Comparison of ENCODE assay signal across 1 cellular context in the genomic region with DNA sequence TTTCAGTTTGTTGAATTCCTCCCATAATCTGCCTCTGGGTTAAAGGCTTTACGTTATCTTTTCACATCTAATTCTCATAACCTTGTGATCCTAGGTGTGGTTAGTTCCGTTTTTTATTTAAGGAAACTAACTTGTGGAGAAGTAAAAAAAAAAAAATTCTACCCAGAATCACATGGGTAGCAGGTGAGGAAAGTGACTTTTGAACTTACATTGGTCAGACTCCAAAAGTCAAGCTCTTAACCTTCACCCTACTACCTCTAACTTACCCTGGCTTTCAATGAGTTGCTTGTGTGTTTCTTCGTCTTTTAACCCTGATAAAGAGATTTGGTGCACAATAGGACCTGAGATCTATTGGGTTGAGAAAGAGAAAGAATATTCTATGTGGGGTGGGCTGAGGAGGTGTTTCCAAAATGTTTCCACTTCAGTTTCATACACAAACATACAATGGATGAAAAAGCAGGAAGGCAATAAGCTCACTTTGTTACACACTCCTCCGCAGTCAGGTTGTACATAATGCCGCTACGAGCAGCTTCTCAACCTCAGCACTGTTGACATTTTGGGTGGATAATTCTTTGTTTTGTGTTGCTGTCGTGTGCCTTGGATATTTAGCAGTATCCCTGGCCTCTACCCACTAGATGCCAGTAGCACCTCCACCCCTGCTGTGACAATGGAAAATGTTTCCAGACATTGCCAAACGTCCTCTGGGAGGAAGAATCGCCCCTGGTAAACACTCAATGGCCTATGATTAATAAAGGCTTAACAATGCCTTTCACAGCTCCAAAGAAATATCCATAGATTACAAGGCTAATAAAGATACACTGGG.
TF ChIP-seq lines count a peak whose summit lies in the region.

No MANE protein-coding gene starts in this region.

TF ChIP-seq in HepG2, 621 proteins besides CTCF, POLR2A, EP300 and RAD21 (continued from another document and continues in another):
- TF ChIP-seq, protein P1, sequence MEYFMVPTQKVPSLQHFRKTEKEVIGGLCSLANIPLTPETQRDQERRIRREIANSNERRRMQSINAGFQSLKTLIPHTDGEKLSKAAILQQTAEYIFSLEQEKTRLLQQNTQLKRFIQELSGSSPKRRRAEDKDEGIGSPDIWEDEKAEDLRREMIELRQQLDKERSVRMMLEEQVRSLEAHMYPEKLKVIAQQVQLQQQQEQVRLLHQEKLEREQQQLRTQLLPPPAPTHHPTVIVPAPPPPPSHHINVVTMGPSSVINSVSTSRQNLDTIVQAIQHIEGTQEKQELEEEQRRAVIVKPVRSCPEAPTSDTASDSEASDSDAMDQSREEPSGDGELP (IDR thresholded peaks at IDR 0.05; ENCODE audit: borderline replicate concordance, low read depth): peak; percentile 43; the same call in 1 of the 2 replicates
- 0 out of 2 replicates have a peak, but pooled peaks have one; percentile 30 for TF ChIP-seq KMT2A (CRISPR knock-in tag; IDR thresholded peaks at IDR 0.05)
- TF ChIP-seq, protein P2, sequence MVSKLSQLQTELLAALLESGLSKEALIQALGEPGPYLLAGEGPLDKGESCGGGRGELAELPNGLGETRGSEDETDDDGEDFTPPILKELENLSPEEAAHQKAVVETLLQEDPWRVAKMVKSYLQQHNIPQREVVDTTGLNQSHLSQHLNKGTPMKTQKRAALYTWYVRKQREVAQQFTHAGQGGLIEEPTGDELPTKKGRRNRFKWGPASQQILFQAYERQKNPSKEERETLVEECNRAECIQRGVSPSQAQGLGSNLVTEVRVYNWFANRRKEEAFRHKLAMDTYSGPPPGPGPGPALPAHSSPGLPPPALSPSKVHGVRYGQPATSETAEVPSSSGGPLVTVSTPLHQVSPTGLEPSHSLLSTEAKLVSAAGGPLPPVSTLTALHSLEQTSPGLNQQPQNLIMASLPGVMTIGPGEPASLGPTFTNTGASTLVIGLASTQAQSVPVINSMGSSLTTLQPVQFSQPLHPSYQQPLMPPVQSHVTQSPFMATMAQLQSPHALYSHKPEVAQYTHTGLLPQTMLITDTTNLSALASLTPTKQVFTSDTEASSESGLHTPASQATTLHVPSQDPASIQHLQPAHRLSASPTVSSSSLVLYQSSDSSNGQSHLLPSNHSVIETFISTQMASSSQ (IDR thresholded peaks at IDR 0.05; ENCODE audit: low read depth): no peak
- TF ChIP-seq, protein P2 (CRISPR knock-in tag; IDR thresholded peaks at IDR 0.05; ENCODE audit: borderline replicate concordance): no peak; the same call in 1 of the 2 replicates
- TF ChIP-seq, protein P3, sequence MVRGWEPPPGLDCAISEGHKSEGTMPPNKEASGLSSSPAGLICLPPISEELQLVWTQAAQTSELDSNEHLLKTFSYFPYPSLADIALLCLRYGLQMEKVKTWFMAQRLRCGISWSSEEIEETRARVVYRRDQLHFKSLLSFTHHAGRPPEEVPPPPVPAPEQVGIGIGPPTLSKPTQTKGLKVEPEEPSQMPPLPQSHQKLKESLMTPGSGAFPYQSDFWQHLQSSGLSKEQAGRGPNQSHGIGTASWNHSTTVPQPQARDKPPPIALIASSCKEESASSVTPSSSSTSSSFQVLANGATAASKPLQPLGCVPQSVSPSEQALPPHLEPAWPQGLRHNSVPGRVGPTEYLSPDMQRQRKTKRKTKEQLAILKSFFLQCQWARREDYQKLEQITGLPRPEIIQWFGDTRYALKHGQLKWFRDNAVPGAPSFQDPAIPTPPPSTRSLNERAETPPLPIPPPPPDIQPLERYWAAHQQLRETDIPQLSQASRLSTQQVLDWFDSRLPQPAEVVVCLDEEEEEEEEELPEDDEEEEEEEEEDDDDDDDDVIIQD (CRISPR knock-in tag; IDR thresholded peaks at IDR 0.05; ENCODE audit: low read depth): peak; percentile 58; the same call in 1 of the 2 replicates
- TF ChIP-seq PAX8 (CRISPR knock-in tag; IDR thresholded peaks at IDR 0.05; ENCODE audit: borderline replicate concordance): peak; percentile 72; the same call in 1 of the 2 replicates
- TF ChIP-seq, protein P4, sequence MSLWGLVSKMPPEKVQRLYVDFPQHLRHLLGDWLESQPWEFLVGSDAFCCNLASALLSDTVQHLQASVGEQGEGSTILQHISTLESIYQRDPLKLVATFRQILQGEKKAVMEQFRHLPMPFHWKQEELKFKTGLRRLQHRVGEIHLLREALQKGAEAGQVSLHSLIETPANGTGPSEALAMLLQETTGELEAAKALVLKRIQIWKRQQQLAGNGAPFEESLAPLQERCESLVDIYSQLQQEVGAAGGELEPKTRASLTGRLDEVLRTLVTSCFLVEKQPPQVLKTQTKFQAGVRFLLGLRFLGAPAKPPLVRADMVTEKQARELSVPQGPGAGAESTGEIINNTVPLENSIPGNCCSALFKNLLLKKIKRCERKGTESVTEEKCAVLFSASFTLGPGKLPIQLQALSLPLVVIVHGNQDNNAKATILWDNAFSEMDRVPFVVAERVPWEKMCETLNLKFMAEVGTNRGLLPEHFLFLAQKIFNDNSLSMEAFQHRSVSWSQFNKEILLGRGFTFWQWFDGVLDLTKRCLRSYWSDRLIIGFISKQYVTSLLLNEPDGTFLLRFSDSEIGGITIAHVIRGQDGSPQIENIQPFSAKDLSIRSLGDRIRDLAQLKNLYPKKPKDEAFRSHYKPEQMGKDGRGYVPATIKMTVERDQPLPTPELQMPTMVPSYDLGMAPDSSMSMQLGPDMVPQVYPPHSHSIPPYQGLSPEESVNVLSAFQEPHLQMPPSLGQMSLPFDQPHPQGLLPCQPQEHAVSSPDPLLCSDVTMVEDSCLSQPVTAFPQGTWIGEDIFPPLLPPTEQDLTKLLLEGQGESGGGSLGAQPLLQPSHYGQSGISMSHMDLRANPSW (CRISPR knock-in tag; IDR thresholded peaks at IDR 0.05; ENCODE audit: borderline replicate concordance): no peak
- no peak for TF ChIP-seq SOX13 (IDR thresholded peaks at IDR 0.05)
- TF ChIP-seq SOX13 (CRISPR knock-in tag; conservative IDR thresholded peaks at IDR 0.05 in 1 of 2, IDR thresholded peaks at IDR 0.05 in 1 of 2): peak in 1 of 2 experiments; percentile 49; a peak in 2 of 4 replicates
- TF ChIP-seq, protein P5, sequence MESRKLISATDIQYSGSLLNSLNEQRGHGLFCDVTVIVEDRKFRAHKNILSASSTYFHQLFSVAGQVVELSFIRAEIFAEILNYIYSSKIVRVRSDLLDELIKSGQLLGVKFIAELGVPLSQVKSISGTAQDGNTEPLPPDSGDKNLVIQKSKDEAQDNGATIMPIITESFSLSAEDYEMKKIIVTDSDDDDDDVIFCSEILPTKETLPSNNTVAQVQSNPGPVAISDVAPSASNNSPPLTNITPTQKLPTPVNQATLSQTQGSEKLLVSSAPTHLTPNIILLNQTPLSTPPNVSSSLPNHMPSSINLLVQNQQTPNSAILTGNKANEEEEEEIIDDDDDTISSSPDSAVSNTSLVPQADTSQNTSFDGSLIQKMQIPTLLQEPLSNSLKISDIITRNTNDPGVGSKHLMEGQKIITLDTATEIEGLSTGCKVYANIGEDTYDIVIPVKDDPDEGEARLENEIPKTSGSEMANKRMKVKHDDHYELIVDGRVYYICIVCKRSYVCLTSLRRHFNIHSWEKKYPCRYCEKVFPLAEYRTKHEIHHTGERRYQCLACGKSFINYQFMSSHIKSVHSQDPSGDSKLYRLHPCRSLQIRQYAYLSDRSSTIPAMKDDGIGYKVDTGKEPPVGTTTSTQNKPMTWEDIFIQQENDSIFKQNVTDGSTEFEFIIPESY (CRISPR knock-in tag; IDR thresholded peaks at IDR 0.05): peak; percentile 50; the same call in 1 of the 2 replicates
- 0 out of 2 replicates have a peak, but pooled peaks have one; percentile 58 for TF ChIP-seq KLF11 (CRISPR knock-in tag; IDR thresholded peaks at IDR 0.05)
- peak; percentile 51 for TF ChIP-seq POLR2AphosphoS5 (IDR thresholded peaks at IDR 0.05; ENCODE audit: low read depth, low read length)
- peak; percentile 30; the same call in 1 of the 2 replicates for TF ChIP-seq MIXL1 (CRISPR knock-in tag; IDR thresholded peaks at IDR 0.05)
- peak; percentile 81; the same call in 1 of the 2 replicates for TF ChIP-seq CC2D1A (CRISPR knock-in tag; IDR thresholded peaks at IDR 0.05)
- no peak for TF ChIP-seq ELF4 (CRISPR knock-in tag; IDR thresholded peaks at IDR 0.05; ENCODE audit: borderline replicate concordance)
- TF ChIP-seq, protein P6, sequence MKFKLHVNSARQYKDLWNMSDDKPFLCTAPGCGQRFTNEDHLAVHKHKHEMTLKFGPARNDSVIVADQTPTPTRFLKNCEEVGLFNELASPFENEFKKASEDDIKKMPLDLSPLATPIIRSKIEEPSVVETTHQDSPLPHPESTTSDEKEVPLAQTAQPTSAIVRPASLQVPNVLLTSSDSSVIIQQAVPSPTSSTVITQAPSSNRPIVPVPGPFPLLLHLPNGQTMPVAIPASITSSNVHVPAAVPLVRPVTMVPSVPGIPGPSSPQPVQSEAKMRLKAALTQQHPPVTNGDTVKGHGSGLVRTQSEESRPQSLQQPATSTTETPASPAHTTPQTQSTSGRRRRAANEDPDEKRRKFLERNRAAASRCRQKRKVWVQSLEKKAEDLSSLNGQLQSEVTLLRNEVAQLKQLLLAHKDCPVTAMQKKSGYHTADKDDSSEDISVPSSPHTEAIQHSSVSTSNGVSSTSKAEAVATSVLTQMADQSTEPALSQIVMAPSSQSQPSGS (CRISPR knock-in tag; IDR thresholded peaks at IDR 0.05): peak; percentile 15; the same call in 1 of the 2 replicates
- TF ChIP-seq, protein P7, sequence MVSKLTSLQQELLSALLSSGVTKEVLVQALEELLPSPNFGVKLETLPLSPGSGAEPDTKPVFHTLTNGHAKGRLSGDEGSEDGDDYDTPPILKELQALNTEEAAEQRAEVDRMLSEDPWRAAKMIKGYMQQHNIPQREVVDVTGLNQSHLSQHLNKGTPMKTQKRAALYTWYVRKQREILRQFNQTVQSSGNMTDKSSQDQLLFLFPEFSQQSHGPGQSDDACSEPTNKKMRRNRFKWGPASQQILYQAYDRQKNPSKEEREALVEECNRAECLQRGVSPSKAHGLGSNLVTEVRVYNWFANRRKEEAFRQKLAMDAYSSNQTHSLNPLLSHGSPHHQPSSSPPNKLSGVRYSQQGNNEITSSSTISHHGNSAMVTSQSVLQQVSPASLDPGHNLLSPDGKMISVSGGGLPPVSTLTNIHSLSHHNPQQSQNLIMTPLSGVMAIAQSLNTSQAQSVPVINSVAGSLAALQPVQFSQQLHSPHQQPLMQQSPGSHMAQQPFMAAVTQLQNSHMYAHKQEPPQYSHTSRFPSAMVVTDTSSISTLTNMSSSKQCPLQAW (CRISPR knock-in tag; IDR thresholded peaks at IDR 0.05): 0 out of 2 replicates have a peak, but pooled peaks have one; percentile 44
- no peak for TF ChIP-seq ZNF329 (CRISPR knock-in tag; IDR thresholded peaks at IDR 0.05; ENCODE audit: low read depth)
- TF ChIP-seq SALL1 (CRISPR knock-in tag; IDR thresholded peaks at IDR 0.05): peak; percentile 38
- TF ChIP-seq KDM2A (CRISPR knock-in tag; IDR thresholded peaks at IDR 0.05; ENCODE audit: borderline replicate concordance, low read depth): 0 out of 2 replicates have a peak, but pooled peaks have one; percentile 41
- peak; percentile 50; the same call in 1 of the 2 replicates for TF ChIP-seq ZBTB7A (CRISPR knock-in tag; IDR thresholded peaks at IDR 0.05)
- TF ChIP-seq, protein P8, sequence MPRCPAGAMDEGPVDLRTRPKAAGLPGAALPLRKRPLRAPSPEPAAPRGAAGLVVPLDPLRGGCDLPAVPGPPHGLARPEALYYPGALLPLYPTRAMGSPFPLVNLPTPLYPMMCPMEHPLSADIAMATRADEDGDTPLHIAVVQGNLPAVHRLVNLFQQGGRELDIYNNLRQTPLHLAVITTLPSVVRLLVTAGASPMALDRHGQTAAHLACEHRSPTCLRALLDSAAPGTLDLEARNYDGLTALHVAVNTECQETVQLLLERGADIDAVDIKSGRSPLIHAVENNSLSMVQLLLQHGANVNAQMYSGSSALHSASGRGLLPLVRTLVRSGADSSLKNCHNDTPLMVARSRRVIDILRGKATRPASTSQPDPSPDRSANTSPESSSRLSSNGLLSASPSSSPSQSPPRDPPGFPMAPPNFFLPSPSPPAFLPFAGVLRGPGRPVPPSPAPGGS (CRISPR knock-in tag; IDR thresholded peaks at IDR 0.05): peak; percentile 27; the same call in 1 of the 2 replicates
- TF ChIP-seq ZNF326 (CRISPR knock-in tag; IDR thresholded peaks at IDR 0.05; ENCODE audit: borderline replicate concordance): no peak
- TF ChIP-seq, protein P9, sequence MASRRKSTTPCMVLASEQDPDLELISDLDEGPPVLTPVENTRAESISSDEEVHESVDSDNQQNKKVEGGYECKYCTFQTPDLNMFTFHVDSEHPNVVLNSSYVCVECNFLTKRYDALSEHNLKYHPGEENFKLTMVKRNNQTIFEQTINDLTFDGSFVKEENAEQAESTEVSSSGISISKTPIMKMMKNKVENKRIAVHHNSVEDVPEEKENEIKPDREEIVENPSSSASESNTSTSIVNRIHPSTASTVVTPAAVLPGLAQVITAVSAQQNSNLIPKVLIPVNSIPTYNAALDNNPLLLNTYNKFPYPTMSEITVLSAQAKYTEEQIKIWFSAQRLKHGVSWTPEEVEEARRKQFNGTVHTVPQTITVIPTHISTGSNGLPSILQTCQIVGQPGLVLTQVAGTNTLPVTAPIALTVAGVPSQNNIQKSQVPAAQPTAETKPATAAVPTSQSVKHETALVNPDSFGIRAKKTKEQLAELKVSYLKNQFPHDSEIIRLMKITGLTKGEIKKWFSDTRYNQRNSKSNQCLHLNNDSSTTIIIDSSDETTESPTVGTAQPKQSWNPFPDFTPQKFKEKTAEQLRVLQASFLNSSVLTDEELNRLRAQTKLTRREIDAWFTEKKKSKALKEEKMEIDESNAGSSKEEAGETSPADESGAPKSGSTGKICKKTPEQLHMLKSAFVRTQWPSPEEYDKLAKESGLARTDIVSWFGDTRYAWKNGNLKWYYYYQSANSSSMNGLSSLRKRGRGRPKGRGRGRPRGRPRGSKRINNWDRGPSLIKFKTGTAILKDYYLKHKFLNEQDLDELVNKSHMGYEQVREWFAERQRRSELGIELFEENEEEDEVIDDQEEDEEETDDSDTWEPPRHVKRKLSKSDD (CRISPR knock-in tag; IDR thresholded peaks at IDR 0.05; ENCODE audit: low read depth): peak; percentile 74; the same call in 1 of the 2 replicates
- TF ChIP-seq, protein P10, sequence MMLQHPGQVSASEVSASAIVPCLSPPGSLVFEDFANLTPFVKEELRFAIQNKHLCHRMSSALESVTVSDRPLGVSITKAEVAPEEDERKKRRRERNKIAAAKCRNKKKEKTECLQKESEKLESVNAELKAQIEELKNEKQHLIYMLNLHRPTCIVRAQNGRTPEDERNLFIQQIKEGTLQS (CRISPR knock-in tag; IDR thresholded peaks at IDR 0.05): no peak
- 0 out of 2 replicates have a peak, but pooled peaks have one; percentile 25 for TF ChIP-seq FOXC1 (CRISPR knock-in tag; IDR thresholded peaks at IDR 0.05; ENCODE audit: borderline replicate concordance)
